In genomic region chr12:24975425-24975824, GRCh38 we compare ENCODE assay signal across 1 cellular context.
TF ChIP-seq lines count a peak whose summit lies in the region.

No MANE protein-coding gene starts in this region.

TF ChIP-seq in HEK293T, 16 proteins besides CTCF, POLR2A, EP300 and RAD21:
- TF ChIP-seq, protein P1, sequence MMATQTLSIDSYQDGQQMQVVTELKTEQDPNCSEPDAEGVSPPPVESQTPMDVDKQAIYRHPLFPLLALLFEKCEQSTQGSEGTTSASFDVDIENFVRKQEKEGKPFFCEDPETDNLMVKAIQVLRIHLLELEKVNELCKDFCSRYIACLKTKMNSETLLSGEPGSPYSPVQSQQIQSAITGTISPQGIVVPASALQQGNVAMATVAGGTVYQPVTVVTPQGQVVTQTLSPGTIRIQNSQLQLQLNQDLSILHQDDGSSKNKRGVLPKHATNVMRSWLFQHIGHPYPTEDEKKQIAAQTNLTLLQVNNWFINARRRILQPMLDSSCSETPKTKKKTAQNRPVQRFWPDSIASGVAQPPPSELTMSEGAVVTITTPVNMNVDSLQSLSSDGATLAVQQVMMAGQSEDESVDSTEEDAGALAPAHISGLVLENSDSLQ (IDR thresholded peaks at IDR 0.05), result peak; percentile 83
- no peak for TF ChIP-seq ELF4 (IDR thresholded peaks at IDR 0.05)
- TF ChIP-seq FOXA1 (IDR thresholded peaks at IDR 0.05), result no peak
- TF ChIP-seq HDGF (IDR thresholded peaks at IDR 0.05; ENCODE audit: borderline replicate concordance), result no peak
